In genomic region chr18:77749189-77749588, GRCh38 we compare ENCODE assay signal across 9 cellular contexts.
DNase-seq lines count a peak whose midpoint lies in the region; ATAC-seq and TF ChIP-seq lines count a peak whose summit lies in the region.
"Had no signal": no experiment of that assay in that cellular context is flagged by ENCODE, and none has a peak within 500 bp of the region (broad histone marks: within the 10 kb centered on the region; RNA-seq: fewer than 3 reads in every experiment).

No MANE protein-coding gene starts in this region.

- H3K36me3 ChIP-seq in ascending aorta, result no peaks in the 10 kb centered on the region

- no peaks in the 10 kb centered on the region for H3K4me1 Mint-ChIP-seq in HFFc6 (ENCODE audit: low read depth)
- H3K4me1 Mint-ChIP-seq in mesothelial cell of epicardium, result no peaks in the 10 kb centered on the region

- H3K27ac ChIP-seq in ascending aorta, result no peak overlapping the region

- H3K4me3 Mint-ChIP-seq in HFFc6, result no peak overlapping the region
- no peak overlapping the region for H3K4me3 Mint-ChIP-seq in mesothelial cell of epicardium

- H3K36me3 Mint-ChIP-seq in HFFc6 (ENCODE audit: low read depth), result no peaks in the 10 kb centered on the region
- no peaks in the 10 kb centered on the region for H3K36me3 Mint-ChIP-seq in mesothelial cell of epicardium

- H3K27ac Mint-ChIP-seq in HFFc6 (no peak overlapping the region), mesothelial cell of epicardium (no peak overlapping the region)

- ATAC-seq in GM19023 (IDR thresholded peaks at IDR 0.05; ENCODE audit: unreplicated experiment), result no peak

- H3K9me3 Mint-ChIP-seq in HFFc6, result peaks cover 72% of the 10 kb centered on the region
- H3K9me3 Mint-ChIP-seq in mesothelial cell of epicardium, result no peaks in the 10 kb centered on the region

- no peaks in the 10 kb centered on the region for H3K9me3 ChIP-seq in ascending aorta

- TF ChIP-seq CTCF in HFFc6 (IDR thresholded peaks at IDR 0.05), result peak; percentile 40; the same call in 1 of the 2 replicates
- peak in 2 of 3 experiments; percentile 7 to 42 for TF ChIP-seq CTCF in ascending aorta (IDR thresholded peaks at IDR 0.05)
- TF ChIP-seq CTCF in mesothelial cell of epicardium (IDR thresholded peaks at IDR 0.05; ENCODE audit: unreplicated experiment), result peak; percentile 52

- intact Hi-C loops in ascending aorta (cut with DNase I), result no loop called here

- no peaks in the 10 kb centered on the region for H3K4me1 ChIP-seq in ascending aorta

- H3K4me3 ChIP-seq in ascending aorta, result no peak overlapping the region

- H3K27me3 ChIP-seq in ascending aorta, result no peaks in the 10 kb centered on the region

- H3K27me3 Mint-ChIP-seq in HFFc6 (ENCODE audit: insufficient read depth), result peaks cover 2% of the 10 kb centered on the region
- H3K27me3 Mint-ChIP-seq in mesothelial cell of epicardium (ENCODE audit: low read depth), result peaks cover 23% of the 10 kb centered on the region

- DNase-seq in NCI-H82 (lab: John Stamatoyannopoulos, UW) (peak; percentile 39), NCI-H82 treated with DMSO at 0.1 percent for 48 hours (lab: John Stamatoyannopoulos, UW; ENCODE audit: unreplicated experiment) (no peak), HFFc6 (no peak), ascending aorta (ENCODE audit: low spot score in 2 of 2) (no peak), mesothelial cell of epicardium (ENCODE audit: low spot score in 2 of 2, unreplicated experiment in 2 of 2) (peak in 1 of 2 experiments; percentile 48), mucosa of gallbladder (ENCODE audit: low spot score) (no peak), NCI-H2029 treated with DMSO at 0.1 percent for 48 hours (lab: John Stamatoyannopoulos, UW) (no peak)
- DNase-seq: NCI-H2081 had no signal
